In the genomic region with DNA sequence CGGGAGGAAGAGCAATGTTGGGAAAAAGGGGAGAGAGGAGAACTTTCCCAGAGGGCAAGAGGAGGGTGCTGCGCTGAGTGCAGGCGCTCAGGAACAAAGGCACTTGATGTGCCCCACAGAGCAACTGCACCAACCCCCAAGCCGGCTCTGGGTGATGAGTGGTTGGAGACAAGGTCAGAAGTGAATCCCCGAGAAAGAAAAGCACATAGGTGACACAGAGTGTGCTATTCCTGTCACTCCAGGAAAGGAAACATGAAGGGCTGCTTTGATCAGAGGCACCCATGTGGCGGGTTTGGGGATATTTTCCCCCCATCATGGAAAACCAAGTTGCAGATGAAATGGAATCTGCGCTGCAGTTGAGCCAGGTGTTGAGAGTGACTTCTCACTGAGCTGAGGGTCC, we compare ENCODE assay signal across 23 cellular contexts. TPM values are rescaled to one million over a fixed set of nuclear protein-coding genes. Genes with fewer than 3 reads are reported as not detected.
"Had no signal": no experiment of that assay in that cellular context is flagged by ENCODE, and none has a peak within 500 bp of the region (broad histone marks: within the 10 kb centered on the region; RNA-seq: fewer than 3 reads in every experiment).

No MANE protein-coding gene starts in this region.

- H3K9me3 Mint-ChIP-seq: effector memory CD8-positive, alpha-beta T cell; naive thymus-derived CD8-positive, alpha-beta T cell; stimulated activated effector memory CD8-positive, alpha-beta T cell treated with anti-CD3 and anti-CD28 coated beads, Interleukin-12 subunit alpha, Interleukin-12 subunit beta, amount 100 ng/mL, for 72 hours had no signal

- H3K36me3 ChIP-seq: left lung, lower lobe of right lung, ovary, stomach, thyroid gland had no signal

- H3K4me1 Mint-ChIP-seq: naive thymus-derived CD8-positive, alpha-beta T cell; stimulated activated effector memory CD8-positive, alpha-beta T cell treated with anti-CD3 and anti-CD28 coated beads, Interleukin-12 subunit alpha, Interleukin-12 subunit beta, amount 100 ng/mL, for 72 hours had no signal

- H3K36me3 Mint-ChIP-seq: naive thymus-derived CD8-positive, alpha-beta T cell; stimulated activated effector memory CD8-positive, alpha-beta T cell treated with anti-CD3 and anti-CD28 coated beads, Interleukin-12 subunit alpha, Interleukin-12 subunit beta, amount 100 ng/mL, for 72 hours had no signal

- H3K9me3 ChIP-seq: left lung, lower lobe of right lung, ovary, stomach, thyroid gland had no signal

- DNase-seq: cerebellar nuclear complex; cortex of kidney; effector memory CD8-positive, alpha-beta T cell; kidney; left lung; lower lobe of right lung; naive thymus-derived CD8-positive, alpha-beta T cell; occipital lobe; ovary; retina; stimulated activated CD4-positive, alpha-beta T cell treated with anti-CD3 and anti-CD28 coated beads, Interleukin-2, amount 100 ng/mL, for 24 hours; stimulated activated CD4-positive, alpha-beta T cell treated with anti-CD3 and anti-CD28 coated beads, Interleukin-4, amount 100 ng/mL, for 24 hours; stimulated activated naive CD4-positive, alpha-beta T cell treated with Interleukin-2 at 50 U/mL for 16 hours; stomach; thyroid gland had no signal

- H3K27ac ChIP-seq: left lung, lower lobe of right lung, ovary, stomach, thyroid gland had no signal

- H3K4me1 ChIP-seq: left lung, lower lobe of right lung, stomach, thyroid gland had no signal

- H3K4me3 ChIP-seq: left lung, lower lobe of right lung, ovary, stomach, thyroid gland had no signal

- H3K4me3 Mint-ChIP-seq: effector memory CD8-positive, alpha-beta T cell; naive thymus-derived CD8-positive, alpha-beta T cell; stimulated activated effector memory CD8-positive, alpha-beta T cell treated with anti-CD3 and anti-CD28 coated beads, Interleukin-12 subunit alpha, Interleukin-12 subunit beta, amount 100 ng/mL, for 72 hours had no signal

- FAIRE-seq: frontal cortex, kidney had no signal

- H3K27ac Mint-ChIP-seq: effector memory CD8-positive, alpha-beta T cell; naive thymus-derived CD8-positive, alpha-beta T cell; stimulated activated effector memory CD8-positive, alpha-beta T cell treated with anti-CD3 and anti-CD28 coated beads, Interleukin-12 subunit alpha, Interleukin-12 subunit beta, amount 100 ng/mL, for 72 hours had no signal

- ATAC-seq: effector memory CD8-positive, alpha-beta T cell; left lung; lower lobe of right lung; naive thymus-derived CD8-positive, alpha-beta T cell; sciatic nerve had no signal

- H3K27me3 ChIP-seq: left lung, ovary, thyroid gland had no signal

RNA-seq across cellular contexts. Expression of a gene that starts 20.7 kb away (rescaled TPM):
- total RNA-seq: dermis microvascular lymphatic vessel endothelial cell; fibroblast of villous mesenchyme; mesenteric fat pad; myocyte; naive thymus-derived CD8-positive, alpha-beta T cell; pulmonary artery endothelial cell had no signal
- polyA plus RNA-seq: naive thymus-derived CD8-positive, alpha-beta T cell; ovary had no signal
